Comparison of ENCODE assay signal across 8 cellular contexts in the genomic region with DNA sequence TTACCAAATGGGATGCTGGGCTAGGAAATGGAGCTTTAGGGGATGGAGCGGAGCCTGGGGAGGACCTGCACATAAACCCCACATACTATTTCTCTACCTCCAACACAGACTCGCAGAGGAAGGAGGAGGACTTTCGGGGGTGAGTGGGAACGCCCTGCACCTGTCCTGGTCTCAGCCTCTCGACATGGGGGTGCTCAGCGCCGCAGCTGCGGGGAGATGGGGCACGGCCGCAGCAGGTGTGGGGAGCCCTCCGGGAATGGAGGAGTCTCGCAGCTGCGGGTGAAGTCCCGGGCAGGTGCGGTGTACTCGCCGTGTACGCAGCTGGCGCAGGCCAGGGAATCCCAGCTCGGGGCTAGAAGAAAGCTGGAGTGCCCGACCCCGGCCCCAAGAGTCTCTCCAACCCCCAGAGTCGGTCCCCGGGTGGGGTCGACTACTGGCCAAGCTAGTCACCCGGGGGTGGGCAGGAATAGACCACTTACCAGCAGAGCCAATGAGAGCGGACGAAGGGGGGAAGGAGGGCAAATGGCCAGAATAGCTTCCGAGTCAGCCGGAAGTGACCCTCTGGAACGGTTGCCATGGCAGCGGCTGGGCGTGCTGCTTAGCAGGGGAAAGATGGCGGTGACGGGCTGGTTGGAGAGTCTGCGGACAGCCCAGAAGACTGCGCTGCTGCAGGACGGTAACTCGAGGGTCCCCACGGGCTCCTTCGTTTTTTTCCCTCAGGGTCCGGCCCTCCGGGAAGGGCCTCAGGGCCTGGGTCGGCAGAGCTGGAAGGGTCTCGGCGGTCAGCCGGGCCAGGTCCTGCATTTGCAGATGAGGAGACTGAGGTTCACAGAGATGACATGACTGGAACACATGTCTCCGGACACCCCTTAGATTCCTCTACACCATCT. TPM values are rescaled to one million over a fixed set of nuclear protein-coding genes. Genes with fewer than 3 reads are reported as not detected.
DNase-seq lines count a peak whose midpoint lies in the region; ATAC-seq and TF ChIP-seq lines count a peak whose summit lies in the region.

Gene DPCD (plus strand): TSS at position 597 of the 890 bp plus-strand sequence. CDS start 16 bp downstream, at position 613.
Gene POLL (minus strand): TSS at position 533 of the 890 bp plus-strand sequence. CDS start 897 bp downstream, outside the sequence.

- H3K79me2 ChIP-seq in neural cell (replicated peaks; ENCODE audit: insufficient read depth, low read length): peaks cover 17% of the 10 kb centered on the region

- no peak for TF ChIP-seq CTCF in fibroblast of villous mesenchyme (IDR thresholded peaks at IDR 0.05; ENCODE audit: insufficient read depth, low read depth, low read length)
- TF ChIP-seq CTCF in neural cell (IDR thresholded peaks at IDR 0.05; ENCODE audit: poor library complexity, severe bottlenecking): no peak

- H3K27ac ChIP-seq in neural cell (ENCODE audit: low read length): peak within 1 kb of the TSS; percentile 48

- peaks cover 5% of the 10 kb centered on the region; the same call in 1 of the 2 replicates for H3K4me1 ChIP-seq in ES-I3 (ENCODE audit: insufficient read depth, low read length)

- H3K27me3 Mint-ChIP-seq in stimulated activated naive CD8-positive, alpha-beta T cell treated with anti-CD3 and anti-CD28 coated beads, Interleukin-15, amount 100 ng/mL, for 72 hours: no peaks in the 10 kb centered on the region

- no peaks in the 10 kb centered on the region for H3K27me3 ChIP-seq in H7 (ENCODE audit: control insufficient read depth, insufficient read depth, low read length)
- no peaks in the 10 kb centered on the region for H3K27me3 ChIP-seq in MG63
- no peaks in the 10 kb centered on the region for H3K27me3 ChIP-seq in neural cell (ENCODE audit: insufficient read depth, low read depth, low read length)

- peak within 1 kb of the TSS; percentile 95 for H3K4me3 ChIP-seq in H7 (ENCODE audit: insufficient read depth, low read depth, low read length)
- H3K4me3 ChIP-seq in MG63: peak within 1 kb of the TSS; percentile 96
- H3K4me3 ChIP-seq in fibroblast of villous mesenchyme (ENCODE audit: low read depth, low read length): peak within 1 kb of the TSS; percentile 89
- H3K4me3 ChIP-seq in neural cell (ENCODE audit: low read length): peak within 1 kb of the TSS; percentile 92

- TF ChIP-seq RAD21 in neural cell (conservative IDR thresholded peaks at IDR 0.05): no peak

- DNase-seq in H7 (peak; percentile 97), MG63 (peak; percentile 94), SHP77 (lab: John Stamatoyannopoulos, UW) (peak; percentile 91 to 96), fibroblast of villous mesenchyme (ENCODE audit: low read depth) (peak; percentile 93)
- peak; percentile 88 for DNase-seq in activated gamma-delta T cell treated with anti-CD3 and anti-CD28 coated beads, Interleukin-2, amount 50 U/mL, for 16 hours (ENCODE audit: low read depth)
- DNase-seq in stimulated activated naive CD8-positive, alpha-beta T cell treated with anti-CD3 and anti-CD28 coated beads, Interleukin-15, amount 100 ng/mL, for 72 hours: peak; percentile 82 to 90

- H3K27ac Mint-ChIP-seq in stimulated activated naive CD8-positive, alpha-beta T cell treated with anti-CD3 and anti-CD28 coated beads, Interleukin-15, amount 100 ng/mL, for 72 hours: peak within 1 kb of the TSS; percentile 91 to 93

- peak within 1 kb of the TSS; percentile 84 for H3K4me2 ChIP-seq in neural cell (ENCODE audit: low read length)

- H3K9ac ChIP-seq in ES-I3 (ENCODE audit: low read depth, low read length) (peak within 1 kb of the TSS; percentile 99), neural cell (ENCODE audit: low read length) (peak within 1 kb of the TSS; percentile 85)

- no peaks in the 10 kb centered on the region for H3F3A ChIP-seq in neural cell (ENCODE audit: insufficient read depth, low read length, poor library complexity, severe bottlenecking)

- peak within 1 kb of the TSS; percentile 96 to 98 for H3K4me3 Mint-ChIP-seq in stimulated activated naive CD8-positive, alpha-beta T cell treated with anti-CD3 and anti-CD28 coated beads, Interleukin-15, amount 100 ng/mL, for 72 hours

- H3K36me3 ChIP-seq in ES-I3 (ENCODE audit: insufficient read depth, low read length): peaks cover 8% of the 10 kb centered on the region; the same call in 1 of the 2 replicates
- H3K36me3 ChIP-seq in H7 (replicated peaks; ENCODE audit: control insufficient read depth, insufficient read depth, low read length): peaks cover 7% of the 10 kb centered on the region
- peaks cover 19% of the 10 kb centered on the region for H3K36me3 ChIP-seq in MG63
- no peaks in the 10 kb centered on the region for H3K36me3 ChIP-seq in neural cell (ENCODE audit: insufficient read depth, low read length)

- peak within 1 kb of the TSS; percentile 99 for H2AFZ ChIP-seq in neural cell (ENCODE audit: low read depth, low read length)

- H3K9me2 ChIP-seq in neural cell (ENCODE audit: insufficient read depth, low read length): no peaks in the 10 kb centered on the region

- TF ChIP-seq EP300 in neural cell (conservative IDR thresholded peaks at IDR 0.05; ENCODE audit: poor library complexity, severe bottlenecking): no peak

- peaks cover 27% of the 10 kb centered on the region for H3K4me1 Mint-ChIP-seq in stimulated activated naive CD8-positive, alpha-beta T cell treated with anti-CD3 and anti-CD28 coated beads, Interleukin-15, amount 100 ng/mL, for 72 hours

- no peaks in the 10 kb centered on the region for H4K20me1 ChIP-seq in neural cell (ENCODE audit: insufficient read depth)

- no peaks in the 10 kb centered on the region for H3K9me3 Mint-ChIP-seq in stimulated activated naive CD8-positive, alpha-beta T cell treated with anti-CD3 and anti-CD28 coated beads, Interleukin-15, amount 100 ng/mL, for 72 hours

- no peaks in the 10 kb centered on the region for H3K9me3 ChIP-seq in ES-I3 (ENCODE audit: control insufficient read depth, insufficient read depth, low read length)
- H3K9me3 ChIP-seq in MG63: no peaks in the 10 kb centered on the region
- no peaks in the 10 kb centered on the region for H3K9me3 ChIP-seq in neural cell (ENCODE audit: low read length)

- ATAC-seq in stimulated activated naive CD8-positive, alpha-beta T cell treated with anti-CD3 and anti-CD28 coated beads, Interleukin-15, amount 100 ng/mL, for 72 hours: peak; percentile 98

TF ChIP-seq in neural cell, 6 proteins besides CTCF, POLR2A, EP300 and RAD21:
- TF ChIP-seq POLR2AphosphoS5 (IDR thresholded peaks at IDR 0.05) (peak; percentile 71), SMC3 (conservative IDR thresholded peaks at IDR 0.05; ENCODE audit: poor library complexity) (no peak), REST (IDR thresholded peaks at IDR 0.05; ENCODE audit: borderline replicate concordance) (no peak), MXI1 (conservative IDR thresholded peaks at IDR 0.05; ENCODE audit: poor library complexity, severe bottlenecking) (peak; percentile 95), EZH2 (IDR thresholded peaks at IDR 0.05; ENCODE audit: borderline replicate concordance, insufficient read depth, low read length, poor library complexity, severe bottlenecking) (no peak), TAF1 (IDR thresholded peaks at IDR 0.05; ENCODE audit: low read depth) (peak; percentile 64)

RNA-seq across cellular contexts. Expression of gene DPCD, which starts in this region (rescaled TPM):
- 33.4 and 48.7 TPM in 2 replicates for total RNA-seq in H7 (2014; rRNA removed; shearing (Covaris generic))
- total RNA-seq in MG63 (2014; rRNA removed; shearing (Covaris generic); ENCODE audit: low replicate concordance): 46.3 and 64.2 TPM in 2 replicates
- total RNA-seq in fibroblast of villous mesenchyme: 30.9 and 34.1 TPM in 2 replicates
- polyA plus RNA-seq in neural cell: 173 and 234 TPM in 2 replicates
- polyA minus RNA-seq in neural cell: 30.8 and 33.4 TPM in 2 replicates

RNA-seq across cellular contexts. Expression of gene POLL, which starts in this region (rescaled TPM):
- total RNA-seq in H7 (2014; rRNA removed; shearing (Covaris generic)): 24.9 and 25.0 TPM in 2 replicates
- 20.1 and 20.3 TPM in 2 replicates for total RNA-seq in MG63 (2014; rRNA removed; shearing (Covaris generic); ENCODE audit: low replicate concordance)
- 8.2 and 9.3 TPM in 2 replicates for total RNA-seq in fibroblast of villous mesenchyme
- polyA plus RNA-seq in neural cell: 23.0 and 30.8 TPM in 2 replicates
- 15.9 and 17.5 TPM in 2 replicates for polyA minus RNA-seq in neural cell

Comparison
In these comparisons a context has a peak if more than half of its experiments do, and no peak if none do; other contexts are left out.
1. Peak in every context shown above with its lines: DNase-seq, ATAC-seq, H3K4me3 ChIP-seq and H3K27ac ChIP-seq.